Comparison of ENCODE assay signal across 1 cellular context in the genomic region with DNA sequence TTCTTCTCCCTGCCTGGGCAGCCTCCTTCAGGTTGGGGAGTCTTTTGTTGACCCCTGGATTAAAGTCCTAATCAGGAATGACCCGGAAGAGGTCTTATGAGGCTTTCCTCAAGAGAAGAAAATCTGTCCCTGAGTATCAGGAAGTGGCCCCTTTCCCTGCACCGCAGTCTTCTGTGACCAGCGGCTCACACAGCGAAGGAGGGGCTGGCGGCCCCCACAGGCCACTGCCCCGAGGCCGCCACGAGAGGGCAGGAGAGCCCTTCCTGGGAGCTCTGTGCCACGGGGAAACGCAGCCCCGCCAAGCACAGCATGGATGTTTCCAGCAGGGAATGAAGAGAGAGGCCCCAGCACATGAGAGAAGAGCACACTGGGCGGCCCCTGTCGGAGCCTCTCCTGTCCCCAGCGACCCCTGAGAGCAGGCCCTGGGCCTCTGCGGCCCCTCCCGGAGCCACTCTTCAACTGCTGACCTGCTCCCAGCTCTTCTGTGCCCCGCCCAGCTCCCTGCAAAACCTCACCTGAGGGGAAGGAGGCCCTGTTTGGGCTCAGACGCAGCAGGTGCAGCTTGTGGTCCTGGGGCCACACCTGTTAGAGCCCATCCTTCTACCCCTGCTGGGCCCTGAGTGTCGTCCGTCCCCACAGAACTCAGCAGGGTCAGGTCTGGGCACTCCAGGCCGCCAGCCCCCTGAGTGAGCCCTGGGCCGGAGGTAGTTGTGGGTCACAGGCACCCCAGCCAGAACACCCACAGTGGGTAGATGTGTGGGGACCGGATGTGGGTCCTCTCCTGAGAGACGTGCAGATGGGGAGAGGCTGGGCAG.
A peak's percentile ranks its signal among the peaks of the same experiment; 100 is the strongest.
TF ChIP-seq lines count a peak whose summit lies in the region.

No MANE protein-coding gene starts in this region.

TF ChIP-seq in HepG2, 621 proteins besides CTCF, POLR2A, EP300 and RAD21 (continued from another document and continues in another):
- no peak for TF ChIP-seq ZNF234 (CRISPR knock-in tag; conservative IDR thresholded peaks at IDR 0.05)
- TF ChIP-seq SRSF1 (optimal IDR thresholded peaks at IDR 0.05; ENCODE audit: low read depth, low read length): no peak
- TF ChIP-seq ELF1 (CRISPR knock-in tag; IDR thresholded peaks at IDR 0.05): peak; percentile 81
- TF ChIP-seq, protein P1, sequence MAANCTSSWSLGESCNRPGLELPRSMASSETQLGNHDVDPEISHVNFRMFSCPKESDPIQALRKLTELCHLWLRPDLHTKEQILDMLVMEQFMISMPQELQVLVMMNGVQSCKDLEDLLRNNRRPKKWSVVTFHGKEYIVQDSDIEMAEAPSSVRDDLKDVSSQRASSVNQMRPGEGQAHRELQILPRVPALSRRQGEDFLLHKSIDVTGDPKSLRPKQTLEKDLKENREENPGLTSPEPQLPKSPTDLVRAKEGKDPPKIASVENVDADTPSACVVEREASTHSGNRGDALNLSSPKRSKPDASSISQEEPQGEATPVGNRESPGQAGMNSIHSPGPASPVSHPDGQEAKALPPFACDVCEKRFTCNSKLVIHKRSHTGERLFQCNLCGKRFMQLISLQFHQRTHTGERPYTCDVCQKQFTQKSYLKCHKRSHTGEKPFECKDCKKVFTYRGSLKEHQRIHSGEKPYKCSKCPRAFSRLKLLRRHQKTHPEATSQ (CRISPR knock-in tag; IDR thresholded peaks at IDR 0.05; ENCODE audit: borderline replicate concordance): no peak
- TF ChIP-seq ZNF790 (CRISPR knock-in tag; IDR thresholded peaks at IDR 0.05; ENCODE audit: borderline replicate concordance): 0 out of 2 replicates have a peak, but pooled peaks have one; percentile 17
- TF ChIP-seq, protein P2, sequence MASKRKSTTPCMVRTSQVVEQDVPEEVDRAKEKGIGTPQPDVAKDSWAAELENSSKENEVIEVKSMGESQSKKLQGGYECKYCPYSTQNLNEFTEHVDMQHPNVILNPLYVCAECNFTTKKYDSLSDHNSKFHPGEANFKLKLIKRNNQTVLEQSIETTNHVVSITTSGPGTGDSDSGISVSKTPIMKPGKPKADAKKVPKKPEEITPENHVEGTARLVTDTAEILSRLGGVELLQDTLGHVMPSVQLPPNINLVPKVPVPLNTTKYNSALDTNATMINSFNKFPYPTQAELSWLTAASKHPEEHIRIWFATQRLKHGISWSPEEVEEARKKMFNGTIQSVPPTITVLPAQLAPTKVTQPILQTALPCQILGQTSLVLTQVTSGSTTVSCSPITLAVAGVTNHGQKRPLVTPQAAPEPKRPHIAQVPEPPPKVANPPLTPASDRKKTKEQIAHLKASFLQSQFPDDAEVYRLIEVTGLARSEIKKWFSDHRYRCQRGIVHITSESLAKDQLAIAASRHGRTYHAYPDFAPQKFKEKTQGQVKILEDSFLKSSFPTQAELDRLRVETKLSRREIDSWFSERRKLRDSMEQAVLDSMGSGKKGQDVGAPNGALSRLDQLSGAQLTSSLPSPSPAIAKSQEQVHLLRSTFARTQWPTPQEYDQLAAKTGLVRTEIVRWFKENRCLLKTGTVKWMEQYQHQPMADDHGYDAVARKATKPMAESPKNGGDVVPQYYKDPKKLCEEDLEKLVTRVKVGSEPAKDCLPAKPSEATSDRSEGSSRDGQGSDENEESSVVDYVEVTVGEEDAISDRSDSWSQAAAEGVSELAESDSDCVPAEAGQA (IDR thresholded peaks at IDR 0.05; ENCODE audit: low read depth): no peak; the same call in 1 of the 2 replicates
- TF ChIP-seq, protein P2 (CRISPR knock-in tag; IDR thresholded peaks at IDR 0.05; ENCODE audit: borderline replicate concordance): no peak
- TF ChIP-seq, protein P3, sequence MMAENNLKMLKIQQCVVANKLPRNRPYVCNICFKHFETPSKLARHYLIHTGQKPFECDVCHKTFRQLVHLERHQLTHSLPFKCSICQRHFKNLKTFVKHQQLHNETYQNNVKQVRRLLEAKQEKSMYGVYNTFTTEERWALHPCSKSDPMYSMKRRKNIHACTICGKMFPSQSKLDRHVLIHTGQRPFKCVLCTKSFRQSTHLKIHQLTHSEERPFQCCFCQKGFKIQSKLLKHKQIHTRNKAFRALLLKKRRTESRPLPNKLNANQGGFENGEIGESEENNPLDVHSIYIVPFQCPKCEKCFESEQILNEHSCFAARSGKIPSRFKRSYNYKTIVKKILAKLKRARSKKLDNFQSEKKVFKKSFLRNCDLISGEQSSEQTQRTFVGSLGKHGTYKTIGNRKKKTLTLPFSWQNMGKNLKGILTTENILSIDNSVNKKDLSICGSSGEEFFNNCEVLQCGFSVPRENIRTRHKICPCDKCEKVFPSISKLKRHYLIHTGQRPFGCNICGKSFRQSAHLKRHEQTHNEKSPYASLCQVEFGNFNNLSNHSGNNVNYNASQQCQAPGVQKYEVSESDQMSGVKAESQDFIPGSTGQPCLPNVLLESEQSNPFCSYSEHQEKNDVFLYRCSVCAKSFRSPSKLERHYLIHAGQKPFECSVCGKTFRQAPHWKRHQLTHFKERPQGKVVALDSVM (CRISPR knock-in tag; IDR thresholded peaks at IDR 0.05): 0 out of 2 replicates have a peak, but pooled peaks have one; percentile 47
- TF ChIP-seq HMG20B (CRISPR knock-in tag; conservative IDR thresholded peaks at IDR 0.05): no peak
- peak; percentile 56; the same call in 1 of the 2 replicates for TF ChIP-seq ZNF772 (CRISPR knock-in tag; IDR thresholded peaks at IDR 0.05)
- no peak for TF ChIP-seq ATM (IDR thresholded peaks at IDR 0.05; ENCODE audit: borderline replicate concordance)
- no peak for TF ChIP-seq ZNF672 (CRISPR knock-in tag; IDR thresholded peaks at IDR 0.05)
- TF ChIP-seq, protein P4, sequence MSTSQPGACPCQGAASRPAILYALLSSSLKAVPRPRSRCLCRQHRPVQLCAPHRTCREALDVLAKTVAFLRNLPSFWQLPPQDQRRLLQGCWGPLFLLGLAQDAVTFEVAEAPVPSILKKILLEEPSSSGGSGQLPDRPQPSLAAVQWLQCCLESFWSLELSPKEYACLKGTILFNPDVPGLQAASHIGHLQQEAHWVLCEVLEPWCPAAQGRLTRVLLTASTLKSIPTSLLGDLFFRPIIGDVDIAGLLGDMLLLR (CRISPR knock-in tag; IDR thresholded peaks at IDR 0.05): no peak
- 0 out of 2 replicates have a peak, but pooled peaks have one; percentile 24 for TF ChIP-seq ZNF777 (CRISPR knock-in tag; IDR thresholded peaks at IDR 0.05)
- no peak for TF ChIP-seq ZNF251 (CRISPR knock-in tag; IDR thresholded peaks at IDR 0.05)
- no peak for TF ChIP-seq SCMH1 (CRISPR knock-in tag; IDR thresholded peaks at IDR 0.05; ENCODE audit: borderline replicate concordance)
- TF ChIP-seq NFE2 (CRISPR knock-in tag; IDR thresholded peaks at IDR 0.05): no peak
- peak; percentile 62; the same call in 1 of the 2 replicates for TF ChIP-seq ZNF337 (CRISPR knock-in tag; IDR thresholded peaks at IDR 0.05; ENCODE audit: borderline replicate concordance, low read depth)
- TF ChIP-seq, protein P5, sequence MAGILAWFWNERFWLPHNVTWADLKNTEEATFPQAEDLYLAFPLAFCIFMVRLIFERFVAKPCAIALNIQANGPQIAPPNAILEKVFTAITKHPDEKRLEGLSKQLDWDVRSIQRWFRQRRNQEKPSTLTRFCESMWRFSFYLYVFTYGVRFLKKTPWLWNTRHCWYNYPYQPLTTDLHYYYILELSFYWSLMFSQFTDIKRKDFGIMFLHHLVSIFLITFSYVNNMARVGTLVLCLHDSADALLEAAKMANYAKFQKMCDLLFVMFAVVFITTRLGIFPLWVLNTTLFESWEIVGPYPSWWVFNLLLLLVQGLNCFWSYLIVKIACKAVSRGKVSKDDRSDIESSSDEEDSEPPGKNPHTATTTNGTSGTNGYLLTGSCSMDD (CRISPR knock-in tag; IDR thresholded peaks at IDR 0.05): no peak
- no peak for TF ChIP-seq FOXA1 (IDR thresholded peaks at IDR 0.05)
- TF ChIP-seq FOXA1 (CRISPR knock-in tag; IDR thresholded peaks at IDR 0.05): 0 out of 2 replicates have a peak, but pooled peaks have one; percentile 3
- no peak for TF ChIP-seq ZNF160 (CRISPR knock-in tag; IDR thresholded peaks at IDR 0.05)
- TF ChIP-seq TCF7L2 (IDR thresholded peaks at IDR 0.05; ENCODE audit: low read depth, low read length): no peak
- TF ChIP-seq HIVEP1 (CRISPR knock-in tag; IDR thresholded peaks at IDR 0.05): no peak; the same call in 1 of the 2 replicates
- no peak for TF ChIP-seq SNAI1 (CRISPR knock-in tag; IDR thresholded peaks at IDR 0.05; ENCODE audit: borderline replicate concordance)
- TF ChIP-seq, protein P6, sequence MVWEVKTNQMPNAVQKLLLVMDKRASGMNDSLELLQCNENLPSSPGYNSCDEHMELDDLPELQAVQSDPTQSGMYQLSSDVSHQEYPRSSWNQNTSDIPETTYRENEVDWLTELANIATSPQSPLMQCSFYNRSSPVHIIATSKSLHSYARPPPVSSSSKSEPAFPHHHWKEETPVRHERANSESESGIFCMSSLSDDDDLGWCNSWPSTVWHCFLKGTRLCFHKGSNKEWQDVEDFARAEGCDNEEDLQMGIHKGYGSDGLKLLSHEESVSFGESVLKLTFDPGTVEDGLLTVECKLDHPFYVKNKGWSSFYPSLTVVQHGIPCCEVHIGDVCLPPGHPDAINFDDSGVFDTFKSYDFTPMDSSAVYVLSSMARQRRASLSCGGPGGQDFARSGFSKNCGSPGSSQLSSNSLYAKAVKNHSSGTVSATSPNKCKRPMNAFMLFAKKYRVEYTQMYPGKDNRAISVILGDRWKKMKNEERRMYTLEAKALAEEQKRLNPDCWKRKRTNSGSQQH (CRISPR knock-in tag; IDR thresholded peaks at IDR 0.05; ENCODE audit: low read depth): no peak
- TF ChIP-seq SSRP1 (CRISPR knock-in tag; IDR thresholded peaks at IDR 0.05): no peak
- no peak for TF ChIP-seq GTF2F1 (IDR thresholded peaks at IDR 0.05; ENCODE audit: low read length)
- TF ChIP-seq CHCHD3 (CRISPR knock-in tag; IDR thresholded peaks at IDR 0.05): no peak
- TF ChIP-seq NCOA5 (CRISPR knock-in tag; IDR thresholded peaks at IDR 0.05): no peak
- peak; percentile 85 for TF ChIP-seq ZNF501 (CRISPR knock-in tag; IDR thresholded peaks at IDR 0.05)
- peak; percentile 55; the same call in 1 of the 2 replicates for TF ChIP-seq THAP11 (CRISPR knock-in tag; IDR thresholded peaks at IDR 0.05)
- TF ChIP-seq ZKSCAN8 (CRISPR knock-in tag; IDR thresholded peaks at IDR 0.05; ENCODE audit: borderline replicate concordance): peak; percentile 64; the same call in 1 of the 2 replicates
- TF ChIP-seq EED (CRISPR knock-in tag; IDR thresholded peaks at IDR 0.05): 0 out of 2 replicates have a peak, but pooled peaks have one; percentile 5
- no peak for TF ChIP-seq ZEB1 (IDR thresholded peaks at IDR 0.05; ENCODE audit: insufficient replicate concordance, low read depth)
- TF ChIP-seq ZNF350 (CRISPR knock-in tag; IDR thresholded peaks at IDR 0.05; ENCODE audit: borderline replicate concordance, low read depth): peak; percentile 84; the same call in 1 of the 2 replicates
- TF ChIP-seq, protein P7, sequence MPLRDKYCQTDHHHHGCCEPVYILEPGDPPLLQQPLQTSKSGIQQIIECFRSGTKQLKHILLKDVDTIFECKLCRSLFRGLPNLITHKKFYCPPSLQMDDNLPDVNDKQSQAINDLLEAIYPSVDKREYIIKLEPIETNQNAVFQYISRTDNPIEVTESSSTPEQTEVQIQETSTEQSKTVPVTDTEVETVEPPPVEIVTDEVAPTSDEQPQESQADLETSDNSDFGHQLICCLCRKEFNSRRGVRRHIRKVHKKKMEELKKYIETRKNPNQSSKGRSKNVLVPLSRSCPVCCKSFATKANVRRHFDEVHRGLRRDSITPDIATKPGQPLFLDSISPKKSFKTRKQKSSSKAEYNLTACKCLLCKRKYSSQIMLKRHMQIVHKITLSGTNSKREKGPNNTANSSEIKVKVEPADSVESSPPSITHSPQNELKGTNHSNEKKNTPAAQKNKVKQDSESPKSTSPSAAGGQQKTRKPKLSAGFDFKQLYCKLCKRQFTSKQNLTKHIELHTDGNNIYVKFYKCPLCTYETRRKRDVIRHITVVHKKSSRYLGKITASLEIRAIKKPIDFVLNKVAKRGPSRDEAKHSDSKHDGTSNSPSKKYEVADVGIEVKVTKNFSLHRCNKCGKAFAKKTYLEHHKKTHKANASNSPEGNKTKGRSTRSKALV (CRISPR knock-in tag; IDR thresholded peaks at IDR 0.05): 0 out of 2 replicates have a peak, but pooled peaks have one; percentile 66
- TF ChIP-seq, protein P8, sequence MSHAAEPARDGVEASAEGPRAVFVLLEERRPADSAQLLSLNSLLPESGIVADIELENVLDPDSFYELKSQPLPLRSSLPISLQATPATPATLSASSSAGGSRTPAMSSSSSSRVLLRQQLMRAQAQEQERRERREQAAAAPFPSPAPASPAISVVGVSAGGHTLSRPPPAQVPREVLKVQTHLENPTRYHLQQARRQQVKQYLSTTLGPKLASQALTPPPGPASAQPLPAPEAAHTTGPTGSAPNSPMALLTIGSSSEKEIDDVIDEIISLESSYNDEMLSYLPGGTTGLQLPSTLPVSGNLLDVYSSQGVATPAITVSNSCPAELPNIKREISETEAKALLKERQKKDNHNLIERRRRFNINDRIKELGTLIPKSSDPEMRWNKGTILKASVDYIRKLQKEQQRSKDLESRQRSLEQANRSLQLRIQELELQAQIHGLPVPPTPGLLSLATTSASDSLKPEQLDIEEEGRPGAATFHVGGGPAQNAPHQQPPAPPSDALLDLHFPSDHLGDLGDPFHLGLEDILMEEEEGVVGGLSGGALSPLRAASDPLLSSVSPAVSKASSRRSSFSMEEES (CRISPR knock-in tag; IDR thresholded peaks at IDR 0.05): 0 out of 2 replicates have a peak, but pooled peaks have one; percentile 37
- TF ChIP-seq PPARG (CRISPR knock-in tag; conservative IDR thresholded peaks at IDR 0.05): peak; percentile 52
- no peak for TF ChIP-seq ZNF451 (CRISPR knock-in tag; IDR thresholded peaks at IDR 0.05)
- TF ChIP-seq, protein P9, sequence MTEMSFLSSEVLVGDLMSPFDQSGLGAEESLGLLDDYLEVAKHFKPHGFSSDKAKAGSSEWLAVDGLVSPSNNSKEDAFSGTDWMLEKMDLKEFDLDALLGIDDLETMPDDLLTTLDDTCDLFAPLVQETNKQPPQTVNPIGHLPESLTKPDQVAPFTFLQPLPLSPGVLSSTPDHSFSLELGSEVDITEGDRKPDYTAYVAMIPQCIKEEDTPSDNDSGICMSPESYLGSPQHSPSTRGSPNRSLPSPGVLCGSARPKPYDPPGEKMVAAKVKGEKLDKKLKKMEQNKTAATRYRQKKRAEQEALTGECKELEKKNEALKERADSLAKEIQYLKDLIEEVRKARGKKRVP (CRISPR knock-in tag; IDR thresholded peaks at IDR 0.05): 0 out of 4 replicates have a peak, but pooled peaks of 1 of the 2 experiments have one; percentile 29
- no peak for TF ChIP-seq RCOR2 (CRISPR knock-in tag; IDR thresholded peaks at IDR 0.05)
- TF ChIP-seq SMARCE1 (IDR thresholded peaks at IDR 0.05; ENCODE audit: borderline replicate concordance): no peak
